Comparison of ENCODE assay signal across 1 cellular context in genomic region chr6:7554533-7555275, GRCh38.
TF ChIP-seq lines count a peak whose summit lies in the region.

No MANE protein-coding gene starts in this region.

TF ChIP-seq in K562, 482 proteins besides CTCF, POLR2A, EP300 and RAD21:
- TF ChIP-seq ZNF316 (IDR thresholded peaks at IDR 0.05) (peak; percentile 43; the same call in 1 of the 2 replicates), CSDE1 (IDR thresholded peaks at IDR 0.05) (no peak), BMI1 (IDR thresholded peaks at IDR 0.05; ENCODE audit: low read length) (peak; percentile 27; the same call in 1 of the 2 replicates)
